11 cellular contexts compared by ENCODE assay signal in genomic region chr19:46374526-46375475, GRCh38. TPM values are rescaled to one million over a fixed set of nuclear protein-coding genes. Genes with fewer than 3 reads are reported as not detected.
A peak's percentile ranks its signal among the peaks of the same experiment; 100 is the strongest.
DNase-seq lines count a peak whose midpoint lies in the region; ATAC-seq and TF ChIP-seq lines count a peak whose summit lies in the region.
"Had no signal": no experiment of that assay in that cellular context is flagged by ENCODE, and none has a peak within 500 bp of the region (broad histone marks: within the 10 kb centered on the region; RNA-seq: fewer than 3 reads in every experiment).

No MANE protein-coding gene starts in this region.

- H3K27me3 ChIP-seq in breast epithelium (no peaks in the 10 kb centered on the region), mesendoderm (ENCODE audit: insufficient read depth, low read length, poor library complexity) (no peaks in the 10 kb centered on the region), thyroid gland (no peaks in the 10 kb centered on the region)

- H3K9ac ChIP-seq in mesendoderm (ENCODE audit: low read length): peak overlapping the region; percentile 28

- H3K79me2 ChIP-seq in mesendoderm (ENCODE audit: control insufficient read depth, insufficient read depth, low read length): peaks cover 19% of the 10 kb centered on the region

- no CpG with 5 or more reads among the region's 21 CpGs for WGBS in mesendoderm (ENCODE audit: extremely low coverage, insufficient coverage, low lambda C conversion rate)
- 92 to 93% methylated on average over 15 to 17 of the region's 21 CpGs for whole genome bisulfite sequencing in thyroid gland, 2 donors

- H3K9me3 ChIP-seq in breast epithelium (no peaks in the 10 kb centered on the region), thyroid gland (no peaks in the 10 kb centered on the region)

- DNase-seq in breast epithelium (ENCODE audit: low spot score in 2 of 2): peak in 1 of 2 donors; percentile 39
- no peak for DNase-seq in MCF 10A (ENCODE audit: unreplicated experiment)
- no peak for DNase-seq in mesendoderm
- DNase-seq in thyroid gland: no peak
- no peak for DNase-seq in anterior cingulate cortex (lab: John Stamatoyannopoulos, UW)
- DNase-seq: activated CD4-positive, CD25-positive, alpha-beta regulatory T cell; activated T-cell treated with anti-CD3 and anti-CD28 coated beads, Interleukin-2, amount 50 U/mL, for 48 hours; KG1 had no signal

- intact Hi-C loops in breast epithelium (cut with DNase I; ENCODE audit: low total_unique reads) (no loop called here), MCF 10A (cut with micrococcal nuclease) (loop anchor here (5.0 kb wide), 1 partner anchor 308 kb away; no protein-coding TSS in a partner anchor), thyroid gland (cut with DNase I) (no loop called here)

- no peaks in the 10 kb centered on the region for H3K36me3 ChIP-seq in breast epithelium
- H3K36me3 ChIP-seq in mesendoderm (ENCODE audit: control insufficient read depth, insufficient read depth, low read length): peaks cover 3% of the 10 kb centered on the region
- H3K36me3 ChIP-seq in thyroid gland: peaks cover 5 to 12% of the 10 kb centered on the region in 2 donors

- no peak overlapping the region for H2BK5ac ChIP-seq in mesendoderm (ENCODE audit: low read length)

- CTCF ChIA-PET in MCF 10A (lab: Yijun Ruan, JAX): interaction anchor here (0.6 to 4.8 kb wide), 11 partner anchors 11 to 358 kb away, joined by 3 to 33 read pairs (median 3); no protein-coding TSS in a partner anchor

- peak overlapping the region; percentile 26 for H3K23ac ChIP-seq in mesendoderm (ENCODE audit: low read length)

- H3K9me3 Mint-ChIP-seq in MCF 10A (ENCODE audit: unreplicated experiment) (no peaks in the 10 kb centered on the region), brain (no peaks in the 10 kb centered on the region)

- peak overlapping the region in 1 of 3 donors; percentile 29 for H3K4me3 ChIP-seq in breast epithelium
- no peak overlapping the region for H3K4me3 ChIP-seq in mesendoderm (ENCODE audit: low read length)
- H3K4me3 ChIP-seq in thyroid gland (replicated peaks in 1 of 3): no peak overlapping the region

- peaks cover 47% of the 10 kb centered on the region for H3K4me1 Mint-ChIP-seq in MCF 10A (ENCODE audit: insufficient read depth, unreplicated experiment)
- H3K4me1 Mint-ChIP-seq in brain: peaks cover 58% of the 10 kb centered on the region

- peak overlapping the region; percentile 84 for H3K56ac ChIP-seq in mesendoderm (ENCODE audit: low read length)

- H4K5ac ChIP-seq in mesendoderm (ENCODE audit: low read length): no peak overlapping the region

- H2BK15ac ChIP-seq in mesendoderm (replicated peaks; ENCODE audit: low read depth): no peak overlapping the region

- peaks cover 23% of the 10 kb centered on the region for H3K79me1 ChIP-seq in mesendoderm (ENCODE audit: low read length)

- peak overlapping the region; percentile 13 for H3K18ac ChIP-seq in mesendoderm (ENCODE audit: low read length)

- no peak overlapping the region for H2BK120ac ChIP-seq in mesendoderm (ENCODE audit: low read depth, low read length)

- no peaks in the 10 kb centered on the region for H3K27me3 Mint-ChIP-seq in MCF 10A (ENCODE audit: insufficient read depth, unreplicated experiment)
- no peaks in the 10 kb centered on the region for H3K27me3 Mint-ChIP-seq in brain

- H3K4me2 ChIP-seq in mesendoderm (ENCODE audit: low read length): no peak overlapping the region

- H3K27ac Mint-ChIP-seq in MCF 10A (ENCODE audit: low read depth, unreplicated experiment) (no peak overlapping the region), brain (peak overlapping the region in 4 of 5 experiments; percentile 58 to 96 (median 67))

- H3K4me3 Mint-ChIP-seq in MCF 10A (ENCODE audit: unreplicated experiment) (no peak overlapping the region), brain (no peak overlapping the region)

- H3K4me1 ChIP-seq in breast epithelium (peaks cover 28 to 35% of the 10 kb centered on the region in 2 donors), mesendoderm (ENCODE audit: control insufficient read depth, low read depth, low read length) (peaks cover 16% of the 10 kb centered on the region), thyroid gland (peaks cover 30 to 59% of the 10 kb centered on the region in 2 donors)

- peak overlapping the region; percentile 49 for H3K4ac ChIP-seq in mesendoderm (ENCODE audit: low read depth, low read length)

- H3K27ac ChIP-seq in breast epithelium: peak overlapping the region; percentile 86 to 93
- H3K27ac ChIP-seq in mesendoderm (ENCODE audit: low read depth, low read length): no peak overlapping the region
- peak overlapping the region; percentile 59 to 74 (median 65) for H3K27ac ChIP-seq in thyroid gland

- no peak for TF ChIP-seq POLR2A in breast epithelium (IDR thresholded peaks at IDR 0.05)
- no peak for TF ChIP-seq POLR2A in thyroid gland (IDR thresholded peaks at IDR 0.05)

- BruUV-seq in MCF 10A (replicated peaks; lab: Mats Ljungman, UMichigan): no TSS peak

- H2AK5ac ChIP-seq in mesendoderm (ENCODE audit: low read length): no peak overlapping the region

- POLR2A ChIA-PET in MCF 10A (lab: Yijun Ruan, JAX): interaction anchor here (0.8 to 3.2 kb wide), 8 partner anchors 10 to 94 kb away, joined by 4 to 40 read pairs (median 10); partner anchors contain the start of genes HIF3A and PPP5C

- no peak for TF ChIP-seq CTCF in breast epithelium (IDR thresholded peaks at IDR 0.05)
- no peak for TF ChIP-seq CTCF in MCF 10A (IDR thresholded peaks at IDR 0.05; ENCODE audit: unreplicated experiment)
- TF ChIP-seq CTCF in brain (conservative IDR thresholded peaks at IDR 0.05): no peak
- TF ChIP-seq CTCF in thyroid gland (IDR thresholded peaks at IDR 0.05): no peak

- H4K8ac ChIP-seq in mesendoderm (ENCODE audit: low read depth, low read length): no peak overlapping the region

- ATAC-seq in GM18520 (IDR thresholded peaks at IDR 0.05; ENCODE audit: unreplicated experiment) (no peak), HG02571 (IDR thresholded peaks at IDR 0.05; ENCODE audit: unreplicated experiment) (no peak)

- H3K36me3 Mint-ChIP-seq in MCF 10A (ENCODE audit: insufficient read depth, unreplicated experiment) (peaks cover 55% of the 10 kb centered on the region), brain (peaks cover 50% of the 10 kb centered on the region)

RNA-seq across cellular contexts. Expression of gene PPP5C, which starts 27.9 kb away (rescaled TPM):
- total RNA-seq in breast epithelium (10 to 100 TPM; 41.3 to 72.4 (median 58.7) TPM), MCF 10A (2022) (75.6 and 81.5 TPM in 2 replicates), thyroid gland (100 to 1,000 TPM in 1 of 4 donors, 10 to 100 TPM in 3; 63.3 to 112 (median 80.7) TPM)
- 96.7 TPM for polyA plus RNA-seq in brain (ENCODE audit: insufficient read depth, low read depth, low replicate concordance)
- polyA plus RNA-seq in mesendoderm (2013, experiment 1 of 2): 87.3 TPM
- 86.9 TPM for polyA plus RNA-seq in mesendoderm (2013, experiment 2 of 2)

RNA-seq across cellular contexts. Expression of gene CCDC8, which starts 38.6 kb away (rescaled TPM):
- total RNA-seq in breast epithelium (10 to 100 TPM in 2 of 3 donors, 1 to 10 TPM in 1; 2.2 to 29.7 (median 16.4) TPM), MCF 10A (2022) (not detected in 2 replicates), thyroid gland (10 to 100 TPM; 16.8 to 34.9 (median 29.3) TPM)
- 14.1 TPM for polyA plus RNA-seq in brain (ENCODE audit: insufficient read depth, low read depth, low replicate concordance)
- 11.5 TPM for polyA plus RNA-seq in mesendoderm (2013, experiment 1 of 2)
- polyA plus RNA-seq in mesendoderm (2013, experiment 2 of 2): 12.1 TPM

RNA-seq across cellular contexts. Expression of gene PNMA8C, which starts 53.9 kb away (rescaled TPM):
- total RNA-seq in breast epithelium (under 1 TPM in 2 of 3 donors, not detected in 1; 0.59 to 0.98 TPM), MCF 10A (2022) (not detected in 2 replicates), thyroid gland (under 1 TPM in 1 of 4 donors, not detected in 3; 0.11 TPM)
- 5.3 TPM for polyA plus RNA-seq in brain (ENCODE audit: insufficient read depth, low read depth, low replicate concordance)
- 0.08 TPM for polyA plus RNA-seq in mesendoderm (2013, experiment 1 of 2)
- 0.10 TPM for polyA plus RNA-seq in mesendoderm (2013, experiment 2 of 2)
